Comparison of ENCODE assay signal across 8 cellular contexts in the genomic region with DNA sequence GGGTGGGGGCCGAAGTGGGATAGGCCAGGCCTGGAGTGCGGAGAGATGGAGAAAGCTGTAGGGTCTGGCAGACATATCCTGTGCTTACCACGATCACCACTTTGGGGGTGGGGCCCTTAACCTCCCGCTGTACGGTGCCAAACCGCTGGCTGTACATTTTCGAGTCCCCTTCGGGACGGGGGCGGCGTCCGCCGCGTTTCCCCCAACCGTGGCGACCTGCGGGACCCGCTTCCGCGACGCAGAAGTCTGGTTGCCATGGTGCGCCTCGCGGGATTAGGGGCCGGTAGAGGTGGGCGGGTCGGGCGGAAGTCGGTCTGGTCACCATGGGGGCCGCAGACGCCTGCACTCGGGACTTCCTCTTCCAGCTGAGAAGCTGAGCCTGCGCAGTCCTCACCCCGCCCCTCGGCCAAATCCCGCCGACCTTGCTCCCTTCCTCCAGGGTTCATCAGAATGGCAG. TPM values are rescaled to one million over a fixed set of nuclear protein-coding genes. Genes with fewer than 3 reads are reported as not detected.
DNase-seq lines count a peak whose midpoint lies in the region; ATAC-seq, FAIRE-seq and TF ChIP-seq lines count a peak whose summit lies in the region.

Gene CFAP53, minus strand, starts transcription at position 248 of the 457 bp plus-strand sequence. Its CDS starts 91 bp downstream, at position 157.

- H3K4me1 ChIP-seq in right cardiac atrium (ENCODE audit: control insufficient read depth, insufficient read depth, low read length) (no peaks in the 10 kb centered on the region), psoas muscle (peaks cover 4% of the 10 kb centered on the region), urinary bladder (ENCODE audit: insufficient read depth) (no peaks in the 10 kb centered on the region)

- ATAC-seq in HG02763 (IDR thresholded peaks at IDR 0.05; ENCODE audit: unreplicated experiment) (peak; percentile 79), T-cell (replicated peaks in 1 of 4) (peak; percentile 87 to 95 (median 92)), right cardiac atrium (peak; percentile 98), psoas muscle (peak; percentile 94 to 97 (median 96))

- no peaks in the 10 kb centered on the region for H3K27me3 Mint-ChIP-seq in T-cell

- TF ChIP-seq POLR2A in GM12891 (IDR thresholded peaks at IDR 0.05; ENCODE audit: low read depth, low read length): no peak; the same call in 1 of the 2 replicates

- DNase-seq in GM12891 (ENCODE audit: insufficient read length, low spot score) (peak; percentile 94), NCI-H1417 treated with DMSO at 0.1 percent for 48 hours (lab: John Stamatoyannopoulos, UW) (peak; percentile 50), T-cell (peak; percentile 66 to 89 (median 76)), amniotic stem cell (lab: John Stamatoyannopoulos, UW) (peak; percentile 80), right cardiac atrium (peak; percentile 96 to 97 (median 97)), psoas muscle (peak; percentile 93 to 94)

- H3K27me3 ChIP-seq in right cardiac atrium (ENCODE audit: control insufficient read depth, insufficient read depth): no peaks in the 10 kb centered on the region
- H3K27me3 ChIP-seq in psoas muscle (ENCODE audit: insufficient read depth in 3 of 3, low read length in 2 of 3): no peaks in the 10 kb centered on the region

- H3K9me3 Mint-ChIP-seq in T-cell: no peaks in the 10 kb centered on the region

- peak; percentile 99 for FAIRE-seq in GM12891 (lab: Jason Lieb, UNC)

- TF ChIP-seq CTCF in psoas muscle (IDR thresholded peaks at IDR 0.05): no peak

- peak within 1 kb of the TSS; percentile 83 for H3K4me3 ChIP-seq in right cardiac atrium (ENCODE audit: low read length)
- H3K4me3 ChIP-seq in psoas muscle: peak within 1 kb of the TSS; percentile 85
- H3K4me3 ChIP-seq in urinary bladder (ENCODE audit: low read depth, low read length): peak within 1 kb of the TSS; percentile 56

- peaks cover 12% of the 10 kb centered on the region for H3K36me3 Mint-ChIP-seq in T-cell

- CTCF ChIA-PET in T-cell (lab: Charles Lee): interaction anchor here in 1 of 2 donors (0.5 to 1.3 kb wide), 4 partner anchors 11 to 108 kb away, joined by 3 to 8 read pairs (median 3); partner anchors contain the start of gene MBD1

- H3K9me3 ChIP-seq in right cardiac atrium (ENCODE audit: control insufficient read depth, low read length) (no peaks in the 10 kb centered on the region), psoas muscle (no peaks in the 10 kb centered on the region)

- H3K27ac Mint-ChIP-seq in T-cell: peak within 1 kb of the TSS; percentile 72 to 74

- peak within 1 kb of the TSS; percentile 4 for H3K27ac ChIP-seq in right cardiac atrium (ENCODE audit: low read length)
- no peak within 1 kb of the TSS for H3K27ac ChIP-seq in psoas muscle
- no peak within 1 kb of the TSS for H3K27ac ChIP-seq in urinary bladder (ENCODE audit: low read depth)

- POLR2A ChIA-PET in T-cell (lab: Charles Lee): interaction anchor here in 1 of 2 donors (0.6 kb wide), 1 partner anchor 15 kb away, joined by 3 read pairs; the partner anchor contains the start of gene MBD1

- H3K4me1 Mint-ChIP-seq in T-cell: peaks cover 24 to 26% (median 25%) of the 10 kb centered on the region in 3 donors

- under 1% methylated on average over 37 of the region's 37 CpGs for WGBS in right cardiac atrium
- 0 to 2% (median 2%) methylated on average over 34 to 37 of the region's 37 CpGs for WGBS in psoas muscle, 3 donors
- WGBS in urinary bladder: under 1% methylated on average over 37 of the region's 37 CpGs

- intact Hi-C loops in right cardiac atrium (cut with DNase I) (loop anchor here in 1 of 4 donors (10.0 kb wide), 1 partner anchor 771 kb away; the partner anchor contains the start of gene RPL17), psoas muscle (cut with DNase I) (no loop called here)

- H3K36me3 ChIP-seq in psoas muscle (ENCODE audit: insufficient read depth in 1 of 2, low read depth in 1 of 2) (peaks cover 1 to 30% of the 10 kb centered on the region in 2 donors), urinary bladder (ENCODE audit: insufficient read depth) (no peaks in the 10 kb centered on the region)

- H3K4me3 Mint-ChIP-seq in T-cell: peak within 1 kb of the TSS; percentile 81 to 88 (median 88)

TF ChIP-seq in GM12891, 5 proteins besides CTCF, POLR2A, EP300 and RAD21:
- TF ChIP-seq SPI1 (IDR thresholded peaks at IDR 0.05; ENCODE audit: low read depth, low read length) (peak; percentile 92), TAF1 (IDR thresholded peaks at IDR 0.05; ENCODE audit: low read depth, low read length) (no peak), POU2F2 (IDR thresholded peaks at IDR 0.05; ENCODE audit: low read depth, low read length) (0 out of 2 replicates have a peak, but pooled peaks have one; percentile 15), POLR2AphosphoS5 (IDR thresholded peaks at IDR 0.05; ENCODE audit: low read depth, low read length) (0 out of 2 replicates have a peak, but pooled peaks have one; percentile 47), PAX5 (IDR thresholded peaks at IDR 0.05; ENCODE audit: insufficient read depth, low read length, severe bottlenecking) (peak; percentile 72)

RNA-seq across cellular contexts. Expression of gene CFAP53, which starts in this region (rescaled TPM):
- polyA plus RNA-seq in GM12891 (2012; ENCODE audit: low read depth, missing spikeins): 0.22 TPM
- total RNA-seq in T-cell (1 to 10 TPM in 2 of 5 donors, under 1 TPM in 2, not detected in 1; 0.56 to 1.2 (median 0.95) TPM), right cardiac atrium (under 1 TPM; 0.23 to 0.56 (median 0.29) TPM), psoas muscle (1 to 10 TPM in 1 of 4 donors, under 1 TPM in 3; 0.37 to 1.6 (median 0.51) TPM), urinary bladder (0.42 TPM)
- polyA plus RNA-seq in right cardiac atrium (0.34 TPM), psoas muscle (1 to 10 TPM in 1 of 3 donors, under 1 TPM in 2; 0.52 to 1.3 (median 0.96) TPM), urinary bladder (0.34 TPM)

Comparison
In these comparisons a context has a peak if more than half of its experiments do, and no peak if none do; other contexts are left out.
1. Peak in DNase-seq, ATAC-seq, H3K4me3 ChIP-seq and H3K27ac ChIP-seq in right cardiac atrium; RNA of the gene not detected or under 1 TPM.